1 cellular context compared by ENCODE assay signal in genomic region chr15:51318382-51319150, GRCh38.
TF ChIP-seq lines count a peak whose summit lies in the region.

No MANE protein-coding gene starts in this region.

TF ChIP-seq in H1, 55 proteins besides CTCF, POLR2A, EP300 and RAD21:
- TF ChIP-seq CEBPB (IDR thresholded peaks at IDR 0.05; ENCODE audit: low read depth, low read length) (peak; percentile 94), SUZ12 (IDR thresholded peaks at IDR 0.05; ENCODE audit: low read length) (no peak), ATF2 (IDR thresholded peaks at IDR 0.05; ENCODE audit: low read length) (no peak)
